ENCODE assay signal across 8 cellular contexts in genomic region chr17:80474231-80474932, GRCh38. TPM values are rescaled to one million over a fixed set of nuclear protein-coding genes. Genes with fewer than 3 reads are reported as not detected.
DNase-seq lines count a peak whose midpoint lies in the region; ATAC-seq and TF ChIP-seq lines count a peak whose summit lies in the region.

No MANE protein-coding gene starts in this region.

- peak overlapping the region; percentile 76 to 91 (median 82) for H3K4me3 Mint-ChIP-seq in naive thymus-derived CD4-positive, alpha-beta T cell

- H3K27me3 ChIP-seq in ACC112 (ENCODE audit: insufficient read depth, low read length), result peaks cover 50% of the 10 kb centered on the region
- H3K27me3 ChIP-seq in breast epithelium, result peaks cover 33 to 79% of the 10 kb centered on the region in 2 donors
- peaks cover 0 to 17% of the 10 kb centered on the region in 2 donors for H3K27me3 ChIP-seq in naive thymus-derived CD4-positive, alpha-beta T cell (ENCODE audit: control insufficient read depth in 2 of 2, insufficient read depth in 2 of 2, low read length in 2 of 2)
- H3K27me3 ChIP-seq in Peyer's patch, result peaks cover 5 to 44% of the 10 kb centered on the region in 2 donors

- H3K27ac Mint-ChIP-seq in naive thymus-derived CD4-positive, alpha-beta T cell, result peak overlapping the region in 4 of 9 donors; percentile 3 to 75 (median 36)

- H3K27ac ChIP-seq in ACC112 (ENCODE audit: low read depth, low read length) (no peak overlapping the region), breast epithelium (no peak overlapping the region), Peyer's patch (no peak overlapping the region)
- no peak overlapping the region for H3K27ac ChIP-seq in naive thymus-derived CD4-positive, alpha-beta T cell (ENCODE audit: low read depth, low read length)

- H3K36me3 ChIP-seq in ACC112 (ENCODE audit: insufficient read depth, low read length), result no peaks in the 10 kb centered on the region
- no peaks in the 10 kb centered on the region for H3K36me3 ChIP-seq in ES-I3 (ENCODE audit: insufficient read depth, low read length)
- H3K36me3 ChIP-seq in breast epithelium, result no peaks in the 10 kb centered on the region
- no peaks in the 10 kb centered on the region for H3K36me3 ChIP-seq in naive thymus-derived CD4-positive, alpha-beta T cell (ENCODE audit: control insufficient read depth in 2 of 3, insufficient read depth in 3 of 3, low read length in 3 of 3)
- no peaks in the 10 kb centered on the region for H3K36me3 ChIP-seq in Peyer's patch

- ATAC-seq in naive thymus-derived CD4-positive, alpha-beta T cell, result peak; percentile 33
- ATAC-seq in HG02981 (IDR thresholded peaks at IDR 0.05; ENCODE audit: unreplicated experiment), result no peak

- H3K9ac ChIP-seq in ES-I3 (ENCODE audit: low read depth, low read length), result peak overlapping the region; percentile 39; the same call in 1 of the 2 replicates

- intact Hi-C loops in breast epithelium (cut with DNase I; ENCODE audit: low total_unique reads), result no loop called here
- intact Hi-C loops in naive thymus-derived CD4-positive, alpha-beta T cell (cut with micrococcal nuclease), result loop anchor here (2.0 to 10.0 kb wide), 3 partner anchors 20 to 310 kb away; no protein-coding TSS in a partner anchor

- no peaks in the 10 kb centered on the region for H3K9me3 Mint-ChIP-seq in naive thymus-derived CD4-positive, alpha-beta T cell

- DNase-seq in NOMO-1 treated with DMSO at 0.1 percent for 48 hours (lab: John Stamatoyannopoulos, UW; ENCODE audit: unreplicated experiment) (peak; percentile 55), breast epithelium (ENCODE audit: low spot score in 2 of 2) (no peak), Peyer's patch (no peak)
- peak in 1 of 9 donors; percentile 17 for DNase-seq in naive thymus-derived CD4-positive, alpha-beta T cell
- no peak for DNase-seq in effector CD8-positive, alpha-beta T cell (lab: John Stamatoyannopoulos, UW)

- H3K36me3 Mint-ChIP-seq in naive thymus-derived CD4-positive, alpha-beta T cell, result peaks cover 0 to 13% (median 0%) of the 10 kb centered on the region in 5 donors

- TF ChIP-seq CTCF in breast epithelium (IDR thresholded peaks at IDR 0.05) (peak in 1 of 3 donors; percentile 6), Peyer's patch (IDR thresholded peaks at IDR 0.05) (no peak)

- no peaks in the 10 kb centered on the region for H3K4me1 ChIP-seq in ACC112 (ENCODE audit: control insufficient read depth, insufficient read depth, low read length, unreplicated experiment)
- H3K4me1 ChIP-seq in ES-I3 (ENCODE audit: insufficient read depth, low read length), result peaks cover 6% of the 10 kb centered on the region; the same call in 1 of the 2 replicates
- H3K4me1 ChIP-seq in breast epithelium, result peaks cover 27 to 28% of the 10 kb centered on the region in 2 donors
- H3K4me1 ChIP-seq in naive thymus-derived CD4-positive, alpha-beta T cell (ENCODE audit: control insufficient read depth in 2 of 2, insufficient read depth in 2 of 2, low read length in 2 of 2), result peaks cover 15% of the 10 kb centered on the region in 2 donors
- H3K4me1 ChIP-seq in Peyer's patch, result peaks cover 0 to 40% (median 27%) of the 10 kb centered on the region in 4 donors

- POLR2A ChIA-PET in naive thymus-derived CD4-positive, alpha-beta T cell (lab: Charles Lee), result interaction anchor here (0.7 kb wide), 1 partner anchor 1179 kb away, joined by 3 read pairs; no protein-coding TSS in a partner anchor

- H3K4me3 ChIP-seq in ACC112 (ENCODE audit: low read depth, low read length) (peak overlapping the region; percentile 68), breast epithelium (peak overlapping the region in 2 of 3 donors; percentile 33 to 67), Peyer's patch (peak overlapping the region in 1 of 4 donors; percentile 35)
- no peak overlapping the region for H3K4me3 ChIP-seq in naive thymus-derived CD4-positive, alpha-beta T cell (ENCODE audit: low read length)

- no peaks in the 10 kb centered on the region for H3K79me2 ChIP-seq in ACC112 (ENCODE audit: control insufficient read depth, insufficient read depth, low read length, unreplicated experiment)

- H3K9me3 ChIP-seq in ES-I3 (ENCODE audit: control insufficient read depth, insufficient read depth, low read length), result no peaks in the 10 kb centered on the region
- no peaks in the 10 kb centered on the region for H3K9me3 ChIP-seq in breast epithelium
- no peaks in the 10 kb centered on the region for H3K9me3 ChIP-seq in naive thymus-derived CD4-positive, alpha-beta T cell (ENCODE audit: control insufficient read depth in 2 of 3, low read length in 3 of 3)
- H3K9me3 ChIP-seq in Peyer's patch, result no peaks in the 10 kb centered on the region

- peaks cover 20 to 44% (median 29%) of the 10 kb centered on the region in 5 donors for H3K27me3 Mint-ChIP-seq in naive thymus-derived CD4-positive, alpha-beta T cell

- H3K4me1 Mint-ChIP-seq in naive thymus-derived CD4-positive, alpha-beta T cell, result peaks cover 13 to 40% (median 26%) of the 10 kb centered on the region in 7 donors

- TF ChIP-seq POLR2A in breast epithelium (IDR thresholded peaks at IDR 0.05) (no peak), Peyer's patch (IDR thresholded peaks at IDR 0.05) (no peak)

- CTCF ChIA-PET in naive thymus-derived CD4-positive, alpha-beta T cell (lab: Charles Lee), result interaction anchor here (1.0 kb wide), 1 partner anchor 81 kb away, joined by 3 read pairs; no protein-coding TSS in a partner anchor

- no peak overlapping the region for H2AFZ ChIP-seq in ACC112 (ENCODE audit: low read length, unreplicated experiment)

RNA-seq across cellular contexts. Expression of gene NPTX1, which starts 2.0 kb away (rescaled TPM):
- under 1 TPM; under 0.01 to 0.32 (median 0.29) TPM for total RNA-seq in breast epithelium
- 10 to 100 TPM in 1 of 5 experiments, under 1 TPM in 3, not detected in 1; 0.11 to 98.0 (median 0.35) TPM for total RNA-seq in naive thymus-derived CD4-positive, alpha-beta T cell
- polyA plus RNA-seq in naive thymus-derived CD4-positive, alpha-beta T cell, result not detected
- total RNA-seq in Peyer's patch, result 1 to 10 TPM in 1 of 4 donors, under 1 TPM in 1, not detected in 2; 0.80 to 1.8 TPM

RNA-seq across cellular contexts. Expression of gene ENDOV, which starts 59.4 kb away (rescaled TPM):
- total RNA-seq in breast epithelium (10 to 100 TPM; 13.8 to 17.0 (median 16.7) TPM), Peyer's patch (10 to 100 TPM; 13.2 to 72.6 (median 36.8) TPM)
- 10 to 100 TPM; 20.3 to 26.5 (median 21.7) TPM for total RNA-seq in naive thymus-derived CD4-positive, alpha-beta T cell
- polyA plus RNA-seq in naive thymus-derived CD4-positive, alpha-beta T cell, result 1 to 10 TPM; 7.5 to 8.7 TPM
